ENCODE assay signal across 18 cellular contexts in the genomic region with DNA sequence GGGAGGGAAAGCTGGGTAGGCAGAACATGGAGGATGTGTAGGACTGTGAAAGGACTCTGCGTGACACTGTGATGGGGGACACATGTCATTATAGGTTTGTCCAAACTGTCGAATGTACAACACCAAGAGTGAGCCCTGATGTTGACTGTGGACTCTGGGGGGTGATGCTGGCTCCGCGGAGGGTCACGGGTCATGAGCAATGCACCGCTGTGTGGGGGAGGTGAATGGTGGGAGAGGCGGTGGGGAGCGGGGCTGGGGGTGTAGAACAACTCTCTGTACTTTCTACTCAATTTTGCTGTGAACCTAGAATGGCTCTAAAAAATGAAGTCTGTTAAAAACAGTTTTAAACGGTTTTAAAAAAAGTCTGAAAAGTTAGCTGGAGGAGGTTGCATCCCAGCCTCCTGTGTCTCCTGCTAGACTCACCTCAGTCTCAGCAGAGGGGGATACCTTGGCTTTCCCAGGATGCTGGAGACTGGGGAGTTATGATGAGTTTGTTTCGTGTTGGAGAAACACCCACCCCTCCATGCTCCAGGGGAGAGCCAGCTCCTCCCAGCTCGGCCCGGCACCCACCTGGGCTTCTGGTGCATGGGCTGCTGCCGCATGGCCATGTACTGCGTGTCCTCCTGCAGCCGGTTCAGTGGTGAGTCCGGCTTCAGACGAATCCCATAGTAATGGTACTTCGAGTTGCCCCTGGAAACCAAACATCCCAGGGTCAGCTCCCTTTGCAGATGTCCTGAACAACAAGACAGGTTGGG.
"Had no signal": no experiment of that assay in that cellular context is flagged by ENCODE, and none has a peak within 500 bp of the region (broad histone marks: within the 10 kb centered on the region; RNA-seq: fewer than 3 reads in every experiment).

No MANE protein-coding gene starts in this region.

- H3K27ac Mint-ChIP-seq: activated CD4-positive, alpha-beta memory T cell treated with anti-CD3 and anti-CD28 coated beads for 36 hours; activated naive CD4-positive, alpha-beta T cell treated with anti-CD3 and anti-CD28 coated beads, Interleukin-2, amount 10 ng/mL, durations not matched to agents 7 days and 5 days; stimulated activated naive B cell treated with anti-CD40 and anti-IgM and Interleukin-4, amounts not matched to agents 10 μg/mL and 1 μg/mL and 100 μg/mL, for 72 hours had no signal

- H3K4me3 Mint-ChIP-seq: activated CD4-positive, alpha-beta memory T cell treated with anti-CD3 and anti-CD28 coated beads for 36 hours; activated naive CD4-positive, alpha-beta T cell treated with anti-CD3 and anti-CD28 coated beads, Interleukin-2, amount 10 ng/mL, durations not matched to agents 7 days and 5 days; activated T-cell treated with anti-CD3 and anti-CD28 coated beads, Interleukin-2, amount 50 U/mL, for 72 hours; neural crest cell; stimulated activated naive B cell treated with anti-CD40 and anti-IgM and Interleukin-4, amounts not matched to agents 10 μg/mL and 1 μg/mL and 100 μg/mL, for 72 hours had no signal

- DNase-seq: activated CD4-positive, alpha-beta memory T cell treated with anti-CD3 and anti-CD28 coated beads for 36 hours; activated CD4-positive, alpha-beta T cell treated with anti-CD3 and anti-CD28 coated beads for 48 hours; activated effector memory CD4-positive, alpha-beta T cell treated with Interleukin-2 at 50 U/mL for 16 hours; activated naive CD4-positive, alpha-beta T cell treated with anti-CD3 and anti-CD28 coated beads, Interleukin-2, amount 10 ng/mL, durations not matched to agents 7 days and 5 days; activated T-cell treated with anti-CD3 and anti-CD28 coated beads, Interleukin-2, amount 50 U/mL, for 72 hours; amygdala; kidney glomerular epithelial cell; mesendoderm; mucosa of descending colon; stimulated activated CD4-positive, alpha-beta T cell treated with anti-CD3 and anti-CD28 coated beads, Interleukin-1b, Interleukin-23, amount 100 ng/mL, for 48 hours; stimulated activated naive B cell treated with anti-CD40 and anti-IgM and Interleukin-4, amounts not matched to agents 10 μg/mL and 1 μg/mL and 100 μg/mL, for 72 hours; upper lobe of left lung had no signal

- H3K27me3 ChIP-seq: cardiac muscle cell, right atrium auricular region, upper lobe of left lung had no signal

- H3K36me3 ChIP-seq: cardiac muscle cell had no signal

- H3K27ac ChIP-seq: cardiac muscle cell, psoas muscle, right atrium auricular region, SK-N-MC, thoracic aorta, upper lobe of left lung had no signal

- H3K4me1 Mint-ChIP-seq: activated naive CD4-positive, alpha-beta T cell treated with anti-CD3 and anti-CD28 coated beads, Interleukin-2, amount 10 ng/mL, durations not matched to agents 7 days and 5 days; stimulated activated naive B cell treated with anti-CD40 and anti-IgM and Interleukin-4, amounts not matched to agents 10 μg/mL and 1 μg/mL and 100 μg/mL, for 72 hours had no signal

- H3K9me3 Mint-ChIP-seq: activated CD4-positive, alpha-beta memory T cell treated with anti-CD3 and anti-CD28 coated beads for 36 hours; activated naive CD4-positive, alpha-beta T cell treated with anti-CD3 and anti-CD28 coated beads, Interleukin-2, amount 10 ng/mL, durations not matched to agents 7 days and 5 days; activated T-cell treated with anti-CD3 and anti-CD28 coated beads, Interleukin-2, amount 50 U/mL, for 72 hours; neural crest cell; stimulated activated naive B cell treated with anti-CD40 and anti-IgM and Interleukin-4, amounts not matched to agents 10 μg/mL and 1 μg/mL and 100 μg/mL, for 72 hours had no signal

- H3K36me3 Mint-ChIP-seq: activated CD4-positive, alpha-beta memory T cell treated with anti-CD3 and anti-CD28 coated beads for 36 hours; activated naive CD4-positive, alpha-beta T cell treated with anti-CD3 and anti-CD28 coated beads, Interleukin-2, amount 10 ng/mL, durations not matched to agents 7 days and 5 days had no signal

- H3K4me3 ChIP-seq: cardiac muscle cell, mucosa of descending colon, psoas muscle, right atrium auricular region, SK-N-MC, thoracic aorta, upper lobe of left lung had no signal

- H3K4me1 ChIP-seq: psoas muscle, right atrium auricular region, upper lobe of left lung had no signal

- H3K27me3 Mint-ChIP-seq: activated CD4-positive, alpha-beta memory T cell treated with anti-CD3 and anti-CD28 coated beads for 36 hours; stimulated activated naive B cell treated with anti-CD40 and anti-IgM and Interleukin-4, amounts not matched to agents 10 μg/mL and 1 μg/mL and 100 μg/mL, for 72 hours had no signal

- ATAC-seq: activated T-cell treated with anti-CD3 and anti-CD28 coated beads, Interleukin-2, amount 50 U/mL, for 72 hours; mucosa of descending colon; psoas muscle; stimulated activated naive B cell treated with anti-CD40 and anti-IgM and Interleukin-4, amounts not matched to agents 10 μg/mL and 1 μg/mL and 100 μg/mL, for 72 hours had no signal

- H3K9me3 ChIP-seq: mucosa of descending colon, psoas muscle, right atrium auricular region, thoracic aorta, upper lobe of left lung had no signal
